In genomic region chr7:130142654-130143333, GRCh38 we compare ENCODE assay signal across 14 cellular contexts.
DNase-seq lines count a peak whose midpoint lies in the region; ATAC-seq and TF ChIP-seq lines count a peak whose summit lies in the region.
"Had no signal": no experiment of that assay in that cellular context is flagged by ENCODE, and none has a peak within 500 bp of the region (broad histone marks: within the 10 kb centered on the region; RNA-seq: fewer than 3 reads in every experiment).

No MANE protein-coding gene starts in this region.

- H3K4me1 Mint-ChIP-seq in activated T-cell treated with anti-CD3 and anti-CD28 coated beads, Interleukin-2, amount 50 U/mL, for 4 hours (ENCODE audit: low read depth), result peaks cover 9% of the 10 kb centered on the region
- H3K4me1 Mint-ChIP-seq in naive thymus-derived CD4-positive, alpha-beta T cell, result peaks cover 6 to 35% (median 13%) of the 10 kb centered on the region in 7 donors

- TF ChIP-seq EP300 in tibial nerve (IDR thresholded peaks at IDR 0.05), result no peak

- intact Hi-C loops in body of pancreas (cut with DNase I), result no loop called here
- intact Hi-C loops in naive thymus-derived CD4-positive, alpha-beta T cell (cut with micrococcal nuclease), result no loop called here

- peak overlapping the region; percentile 35 for H3K4me3 Mint-ChIP-seq in activated T-cell treated with anti-CD3 and anti-CD28 coated beads, Interleukin-2, amount 50 U/mL, for 4 hours
- H3K4me3 Mint-ChIP-seq in naive thymus-derived CD4-positive, alpha-beta T cell, result peak overlapping the region in 9 of 10 donors; percentile 28 to 89 (median 64)
- H3K4me3 Mint-ChIP-seq: endodermal cell had no signal

- H3K4me3 ChIP-seq in body of pancreas (no peak overlapping the region), tibial nerve (no peak overlapping the region), HAP-1 (no peak overlapping the region)
- H3K4me3 ChIP-seq in naive thymus-derived CD4-positive, alpha-beta T cell (ENCODE audit: low read length), result no peak overlapping the region
- H3K4me3 ChIP-seq: SJCRH30 had no signal

- WGBS in body of pancreas, 2 donors, result 79 to 85% methylated on average over 14 of the region's 14 CpGs
- WGBS in tibial nerve, 2 donors, result 91 to 93% methylated on average over 14 of the region's 14 CpGs

- no peak for TF ChIP-seq CTCF in body of pancreas (IDR thresholded peaks at IDR 0.05)
- no peak for TF ChIP-seq CTCF in tibial nerve (IDR thresholded peaks at IDR 0.05)

- H3K27ac Mint-ChIP-seq in naive thymus-derived CD4-positive, alpha-beta T cell, result peak overlapping the region in 5 of 9 donors; percentile 10 to 87 (median 53)
- H3K27ac Mint-ChIP-seq: endodermal cell had no signal

- H3K36me3 ChIP-seq in body of pancreas (replicated peaks in 1 of 2; ENCODE audit: insufficient read depth in 1 of 2, low read depth in 2 of 2) (no peaks in the 10 kb centered on the region), tibial nerve (peaks cover 0 to 9% (median 0%) of the 10 kb centered on the region in 3 donors), HAP-1 (replicated peaks) (no peaks in the 10 kb centered on the region)
- peaks cover 0 to 6% (median 0%) of the 10 kb centered on the region in 3 experiments for H3K36me3 ChIP-seq in naive thymus-derived CD4-positive, alpha-beta T cell (ENCODE audit: control insufficient read depth in 2 of 3, insufficient read depth in 3 of 3, low read length in 3 of 3)
- H3K36me3 ChIP-seq: breast epithelium had no signal

- POLR2A ChIA-PET in naive thymus-derived CD4-positive, alpha-beta T cell (lab: Charles Lee), result interaction anchor here (0.9 to 1.2 kb wide), 2 partner anchors 17 to 66 kb away, joined by 4 read pairs; no protein-coding TSS in a partner anchor

- H3K27me3 ChIP-seq in body of pancreas, result no peaks in the 10 kb centered on the region
- H3K27me3 ChIP-seq in naive thymus-derived CD4-positive, alpha-beta T cell (ENCODE audit: control insufficient read depth in 2 of 2, insufficient read depth in 2 of 2, low read length in 2 of 2), result no peaks in the 10 kb centered on the region
- H3K27me3 ChIP-seq in tibial nerve, result no peaks in the 10 kb centered on the region
- no peaks in the 10 kb centered on the region for H3K27me3 ChIP-seq in HAP-1 (ENCODE audit: low read depth)
- H3K27me3 ChIP-seq: breast epithelium, SJCRH30 had no signal

- CTCF ChIA-PET in naive thymus-derived CD4-positive, alpha-beta T cell (lab: Charles Lee), result interaction anchor here (0.6 kb wide), 1 partner anchor 193 kb away, joined by 3 read pairs; no protein-coding TSS in a partner anchor

- H3K4me1 ChIP-seq in body of pancreas, result peaks cover 47% of the 10 kb centered on the region
- peaks cover 0 to 13% of the 10 kb centered on the region in 2 donors for H3K4me1 ChIP-seq in naive thymus-derived CD4-positive, alpha-beta T cell (ENCODE audit: control insufficient read depth in 2 of 2, insufficient read depth in 2 of 2, low read length in 2 of 2)
- peaks cover 0 to 27% (median 6%) of the 10 kb centered on the region in 4 donors for H3K4me1 ChIP-seq in tibial nerve
- no peaks in the 10 kb centered on the region for H3K4me1 ChIP-seq in HAP-1
- H3K4me1 ChIP-seq: breast epithelium had no signal

- no peaks in the 10 kb centered on the region for H3K9me3 ChIP-seq in body of pancreas
- no peaks in the 10 kb centered on the region for H3K9me3 ChIP-seq in naive thymus-derived CD4-positive, alpha-beta T cell (ENCODE audit: control insufficient read depth in 2 of 3, low read length in 3 of 3)
- no peaks in the 10 kb centered on the region for H3K9me3 ChIP-seq in tibial nerve
- H3K9me3 ChIP-seq in HAP-1, result no peaks in the 10 kb centered on the region
- H3K9me3 ChIP-seq: breast epithelium, SJCRH30 had no signal

- H3K27ac ChIP-seq in body of pancreas, result peak overlapping the region in 3 of 4 donors; percentile 83 to 86 (median 84)
- H3K27ac ChIP-seq in naive thymus-derived CD4-positive, alpha-beta T cell (ENCODE audit: low read depth, low read length), result no peak overlapping the region
- H3K27ac ChIP-seq in tibial nerve, result peak overlapping the region in 3 of 4 donors; percentile 83 to 96 (median 88)
- H3K27ac ChIP-seq: SJCRH30 had no signal

- in situ Hi-C loops in HAP-1 (cut with MboI; ENCODE audit: low sequenced_read_pairs), result no loop called here

- DNase-seq in activated T-cell treated with anti-CD3 and anti-CD28 coated beads, Interleukin-2, amount 50 U/mL, for 4 hours, result no peak
- no peak for DNase-seq in activated T-cell treated with anti-CD3 and anti-CD28 coated beads, Interleukin-2, amount 50 U/mL, for 48 hours
- DNase-seq in body of pancreas (no peak), tibial nerve (ENCODE audit: low spot score in 2 of 2) (no peak), HAP-1 (ENCODE audit: low spot score in 2 of 2) (no peak), DMS153 treated with DMSO at 0.1 percent for 48 hours (lab: John Stamatoyannopoulos, UW; ENCODE audit: unreplicated experiment) (no peak)
- DNase-seq in naive thymus-derived CD4-positive, alpha-beta T cell, result no peak
- DNase-seq: activated CD4-positive, alpha-beta T cell treated with anti-CD3 and anti-CD28 coated beads, Interleukin-2, amount 50 U/mL, for 4 hours; COR-L47; foreskin fibroblast; SJCRH30 had no signal

- H3K36me3 Mint-ChIP-seq in activated T-cell treated with anti-CD3 and anti-CD28 coated beads, Interleukin-2, amount 50 U/mL, for 4 hours (ENCODE audit: insufficient read depth), result peaks cover 4% of the 10 kb centered on the region
- peaks cover 0 to 8% (median 0%) of the 10 kb centered on the region in 5 donors for H3K36me3 Mint-ChIP-seq in naive thymus-derived CD4-positive, alpha-beta T cell

- TF ChIP-seq POLR2A in body of pancreas (IDR thresholded peaks at IDR 0.05), result no peak
- no peak for TF ChIP-seq POLR2A in tibial nerve (IDR thresholded peaks at IDR 0.05)

- ATAC-seq in activated T-cell treated with anti-CD3 and anti-CD28 coated beads, Interleukin-2, amount 50 U/mL, for 4 hours, result no peak
- ATAC-seq in body of pancreas (no peak), GM18867 (IDR thresholded peaks at IDR 0.05; ENCODE audit: unreplicated experiment) (no peak)
- ATAC-seq in naive thymus-derived CD4-positive, alpha-beta T cell, result no peak

- H3K27me3 Mint-ChIP-seq in activated T-cell treated with anti-CD3 and anti-CD28 coated beads, Interleukin-2, amount 50 U/mL, for 4 hours (ENCODE audit: low read depth), result no peaks in the 10 kb centered on the region
- peaks cover 0 to 17% (median 0%) of the 10 kb centered on the region in 5 donors for H3K27me3 Mint-ChIP-seq in naive thymus-derived CD4-positive, alpha-beta T cell

- no peaks in the 10 kb centered on the region for H3K9me3 Mint-ChIP-seq in activated T-cell treated with anti-CD3 and anti-CD28 coated beads, Interleukin-2, amount 50 U/mL, for 4 hours
- H3K9me3 Mint-ChIP-seq in naive thymus-derived CD4-positive, alpha-beta T cell, result no peaks in the 10 kb centered on the region
- H3K9me3 Mint-ChIP-seq: endodermal cell had no signal
